Comparison of ENCODE assay signal across 14 cellular contexts in the genomic region with DNA sequence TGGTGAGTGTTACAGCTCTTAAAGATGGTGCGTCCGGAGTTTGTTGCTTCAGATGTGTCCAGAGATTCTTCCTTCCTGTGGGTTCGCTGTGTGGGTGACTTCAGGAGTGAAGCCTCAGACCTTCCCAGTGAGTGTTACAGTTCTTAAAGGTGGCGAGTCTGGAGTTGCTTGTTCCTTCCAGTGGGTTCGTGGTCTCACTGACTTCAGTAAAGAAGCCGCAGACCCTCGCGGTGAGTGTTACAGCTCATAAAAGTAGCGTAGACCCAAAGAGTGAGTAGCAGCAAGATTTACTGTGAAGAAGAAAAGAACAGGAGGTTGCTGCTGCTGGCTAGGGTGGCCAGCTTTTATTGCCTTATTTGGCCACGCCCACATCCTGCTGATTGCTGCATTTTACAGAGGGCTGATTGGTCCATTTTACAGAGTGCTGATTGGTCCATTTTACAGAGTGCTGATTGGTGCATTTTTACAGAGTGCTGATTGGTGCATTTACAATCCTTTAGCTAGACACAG. TPM values are rescaled to one million over a fixed set of nuclear protein-coding genes. Genes with fewer than 3 reads are reported as not detected.
DNase-seq lines count a peak whose midpoint lies in the region; ATAC-seq, FAIRE-seq and TF ChIP-seq lines count a peak whose summit lies in the region.
"Had no signal": no experiment of that assay in that cellular context is flagged by ENCODE, and none has a peak within 500 bp of the region (broad histone marks: within the 10 kb centered on the region; RNA-seq: fewer than 3 reads in every experiment).

No MANE protein-coding gene starts in this region.

- BruUV-seq in HepG2 (replicated peaks; lab: Mats Ljungman, UMichigan) = no TSS peak

- peaks cover 16% of the 10 kb centered on the region for H3K4me1 Mint-ChIP-seq in activated T-cell treated with anti-CD3 and anti-CD28 coated beads, Interleukin-2, amount 50 U/mL, for 24 hours (ENCODE audit: low read depth)
- H3K4me1 Mint-ChIP-seq in naive thymus-derived CD4-positive, alpha-beta T cell = peaks cover 7 to 20% (median 12%) of the 10 kb centered on the region in 7 donors

- peaks cover 13% of the 10 kb centered on the region for H3K4me1 ChIP-seq in HepG2 (ENCODE audit: insufficient read depth, low read length)
- H3K4me1 ChIP-seq in right lobe of liver = no peaks in the 10 kb centered on the region
- no peaks in the 10 kb centered on the region for H3K4me1 ChIP-seq in naive thymus-derived CD4-positive, alpha-beta T cell (ENCODE audit: control insufficient read depth in 2 of 2, insufficient read depth in 2 of 2, low read length in 2 of 2)
- H3K4me1 ChIP-seq in transverse colon = no peaks in the 10 kb centered on the region
- no peaks in the 10 kb centered on the region for H3K4me1 ChIP-seq in mesendoderm (ENCODE audit: control insufficient read depth, low read depth, low read length)

- H3K56ac ChIP-seq in mesendoderm (ENCODE audit: low read length) = no peak overlapping the region

- H2BK5ac ChIP-seq in mesendoderm (ENCODE audit: low read length) = no peak overlapping the region

- POLR2A ChIA-PET in HepG2 (lab: Yijun Ruan, JAX) = no interaction called here
- POLR2A ChIA-PET in naive thymus-derived CD4-positive, alpha-beta T cell (lab: Charles Lee) = no interaction called here

- H2BK120ac ChIP-seq in mesendoderm (ENCODE audit: low read depth, low read length) = no peak overlapping the region

- H3K36me3 ChIP-seq in HepG2 (replicated peaks in 1 of 2; ENCODE audit: control insufficient read depth in 1 of 2, insufficient read depth in 2 of 2, low read length in 2 of 2) = no peaks in the 10 kb centered on the region
- H3K36me3 ChIP-seq in right lobe of liver = no peaks in the 10 kb centered on the region
- H3K36me3 ChIP-seq in naive thymus-derived CD4-positive, alpha-beta T cell (ENCODE audit: control insufficient read depth in 2 of 3, insufficient read depth in 3 of 3, low read length in 3 of 3) = no peaks in the 10 kb centered on the region
- no peaks in the 10 kb centered on the region for H3K36me3 ChIP-seq in transverse colon
- no peaks in the 10 kb centered on the region for H3K36me3 ChIP-seq in mesendoderm (ENCODE audit: control insufficient read depth, insufficient read depth, low read length)
- H3K36me3 ChIP-seq: heart right ventricle had no signal

- H3K79me1 ChIP-seq in mesendoderm (ENCODE audit: low read length) = no peaks in the 10 kb centered on the region

- H3K9ac ChIP-seq in HepG2 (ENCODE audit: insufficient read depth, low read depth, low read length) = no peak overlapping the region
- H3K9ac ChIP-seq in mesendoderm (ENCODE audit: low read length) = no peak overlapping the region

- H3K4me2 ChIP-seq in HepG2 (ENCODE audit: low read depth, low read length) (no peak overlapping the region), mesendoderm (ENCODE audit: low read length) (no peak overlapping the region)

- intact Hi-C loops in HepG2 (cut with micrococcal nuclease; ENCODE audit: unreplicated experiment) = no loop called here
- intact Hi-C loops in right lobe of liver (cut with DNase I) = no loop called here
- intact Hi-C loops in naive thymus-derived CD4-positive, alpha-beta T cell (cut with micrococcal nuclease) = no loop called here
- intact Hi-C loops in transverse colon (cut with DNase I; ENCODE audit: low total_unique reads) = no loop called here

- no peak for ATAC-seq in HepG2
- ATAC-seq in right lobe of liver = no peak
- peak; percentile 62 for ATAC-seq in naive thymus-derived CD4-positive, alpha-beta T cell
- ATAC-seq: heart right ventricle had no signal

- TF ChIP-seq EP300 in HepG2 (IDR thresholded peaks at IDR 0.05; ENCODE audit: low read depth in 2 of 2, low read length in 2 of 2) (no peak), HepG2 (CRISPR knock-in tag; IDR thresholded peaks at IDR 0.05; ENCODE audit: borderline replicate concordance) (no peak), transverse colon (IDR thresholded peaks at IDR 0.05; ENCODE audit: low read depth) (no peak)

- no peak overlapping the region for H3K4ac ChIP-seq in mesendoderm (ENCODE audit: low read depth, low read length)

- H2AFZ ChIP-seq in HepG2 (ENCODE audit: low read length) = no peak overlapping the region

- no peak overlapping the region for H2AK5ac ChIP-seq in mesendoderm (ENCODE audit: low read length)

- H3K27me3 Mint-ChIP-seq in activated T-cell treated with anti-CD3 and anti-CD28 coated beads, Interleukin-2, amount 50 U/mL, for 24 hours = no peaks in the 10 kb centered on the region
- peaks cover 0 to 7% (median 0%) of the 10 kb centered on the region in 5 donors for H3K27me3 Mint-ChIP-seq in naive thymus-derived CD4-positive, alpha-beta T cell

- no peak overlapping the region for H3K27ac ChIP-seq in HepG2 (ENCODE audit: extremely low read length, insufficient read depth, low read length)
- no peak overlapping the region for H3K27ac ChIP-seq in right lobe of liver
- H3K27ac ChIP-seq in naive thymus-derived CD4-positive, alpha-beta T cell (ENCODE audit: low read depth, low read length) = no peak overlapping the region
- H3K27ac ChIP-seq in transverse colon = no peak overlapping the region
- H3K27ac ChIP-seq in mesendoderm (ENCODE audit: low read depth, low read length) = no peak overlapping the region

- H3K9me3 ChIP-seq in HepG2 (ENCODE audit: low read length) (no peaks in the 10 kb centered on the region), right lobe of liver (no peaks in the 10 kb centered on the region), transverse colon (no peaks in the 10 kb centered on the region)
- no peaks in the 10 kb centered on the region for H3K9me3 ChIP-seq in naive thymus-derived CD4-positive, alpha-beta T cell (ENCODE audit: control insufficient read depth in 2 of 3, low read length in 3 of 3)

- CTCF ChIA-PET in HepG2 (lab: Yijun Ruan, JAX; ENCODE audit: low intra/inter-chr PET ratio, low total read pairs) = no interaction called here
- CTCF ChIA-PET in naive thymus-derived CD4-positive, alpha-beta T cell (lab: Charles Lee) = no interaction called here

- H3K27ac Mint-ChIP-seq in activated T-cell treated with anti-CD3 and anti-CD28 coated beads, Interleukin-2, amount 50 U/mL, for 24 hours = peak overlapping the region; percentile 57
- peak overlapping the region in 7 of 9 donors; percentile 12 to 77 (median 22) for H3K27ac Mint-ChIP-seq in naive thymus-derived CD4-positive, alpha-beta T cell
- H3K27ac Mint-ChIP-seq: endodermal cell, memory B cell had no signal

- H4K5ac ChIP-seq in mesendoderm (ENCODE audit: low read length) = no peak overlapping the region

- TF ChIP-seq CTCF in HepG2 (CRISPR knock-in tag; IDR thresholded peaks at IDR 0.05) (no peak), right lobe of liver (IDR thresholded peaks at IDR 0.05) (no peak), transverse colon (IDR thresholded peaks at IDR 0.05) (no peak)

- H2BK15ac ChIP-seq in mesendoderm (replicated peaks; ENCODE audit: low read depth) = no peak overlapping the region

- DNase-seq in HepG2 (ENCODE audit: low spot score) = no peak
- no peak for DNase-seq in right lobe of liver
- peak; percentile 47 for DNase-seq in activated T-cell treated with anti-CD3 and anti-CD28 coated beads, Interleukin-2, amount 50 U/mL, for 24 hours
- peak in 7 of 9 donors; percentile 30 to 57 (median 42) for DNase-seq in naive thymus-derived CD4-positive, alpha-beta T cell
- DNase-seq in SKM-1 (lab: John Stamatoyannopoulos, UW; ENCODE audit: unreplicated experiment) = no peak
- DNase-seq in transverse colon = no peak
- DNase-seq in mesendoderm = no peak
- DNase-seq in effector CD4-positive, alpha-beta T cell = no peak
- DNase-seq: ACHN, endodermal cell, heart right ventricle, NCI-H2107 had no signal

- no peak overlapping the region for H3K18ac ChIP-seq in mesendoderm (ENCODE audit: low read length)

- no peak for TF ChIP-seq RAD21 in HepG2 (CRISPR knock-in tag; IDR thresholded peaks at IDR 0.05)

- H4K20me1 ChIP-seq in HepG2 (ENCODE audit: insufficient read depth, low read length) = no peaks in the 10 kb centered on the region

- H3K23ac ChIP-seq in mesendoderm (ENCODE audit: low read length) = no peak overlapping the region

- H3K79me2 ChIP-seq in HepG2 (ENCODE audit: insufficient read depth, low read length) (no peaks in the 10 kb centered on the region), mesendoderm (ENCODE audit: control insufficient read depth, insufficient read depth, low read length) (no peaks in the 10 kb centered on the region)

- H3K4me3 ChIP-seq in HepG2 (replicated peaks in 1 of 3; ENCODE audit: insufficient read depth in 1 of 3, low read depth in 2 of 3, low read length in 3 of 3) = no peak overlapping the region
- H3K4me3 ChIP-seq in right lobe of liver = no peak overlapping the region
- peak overlapping the region; percentile 22 for H3K4me3 ChIP-seq in naive thymus-derived CD4-positive, alpha-beta T cell (ENCODE audit: low read length)
- H3K4me3 ChIP-seq in transverse colon = no peak overlapping the region
- H3K4me3 ChIP-seq in mesendoderm (ENCODE audit: low read length) = no peak overlapping the region
- H3K4me3 ChIP-seq: heart right ventricle had no signal

- H4K8ac ChIP-seq in mesendoderm (ENCODE audit: low read depth, low read length) = no peak overlapping the region

- H3K9me3 Mint-ChIP-seq in activated T-cell treated with anti-CD3 and anti-CD28 coated beads, Interleukin-2, amount 50 U/mL, for 24 hours = peaks cover 7% of the 10 kb centered on the region
- H3K9me3 Mint-ChIP-seq in naive thymus-derived CD4-positive, alpha-beta T cell = peaks cover 0 to 12% (median 0%) of the 10 kb centered on the region in 11 donors
- H3K9me3 Mint-ChIP-seq: endodermal cell, memory B cell had no signal

- no peak for FAIRE-seq in HepG2 (lab: Jason Lieb, UNC)
- FAIRE-seq: HTR-8/SVneo had no signal

- in situ Hi-C loops in HepG2 (cut with HindIII; ENCODE audit: extremely low pct_ligation_motif_present, low pct_unique_long_range_greater_than_20kb) = no loop called here
- in situ Hi-C loops in transverse colon (cut with MboI; ENCODE audit: low pct_ligation_motif_present in 1 of 4, low pct_unique_long_range_greater_than_20kb in 1 of 4, low sequenced_read_pairs in 3 of 4) = no loop called here

- H3K36me3 Mint-ChIP-seq in activated T-cell treated with anti-CD3 and anti-CD28 coated beads, Interleukin-2, amount 50 U/mL, for 24 hours (ENCODE audit: low read depth) = no peaks in the 10 kb centered on the region
- peaks cover 0 to 3% (median 0%) of the 10 kb centered on the region in 5 donors for H3K36me3 Mint-ChIP-seq in naive thymus-derived CD4-positive, alpha-beta T cell
- H3K36me3 Mint-ChIP-seq: memory B cell had no signal

- peak overlapping the region; percentile 54 for H3K4me3 Mint-ChIP-seq in activated T-cell treated with anti-CD3 and anti-CD28 coated beads, Interleukin-2, amount 50 U/mL, for 24 hours
- H3K4me3 Mint-ChIP-seq in naive thymus-derived CD4-positive, alpha-beta T cell = peak overlapping the region; percentile 28 to 84 (median 76)
- H3K4me3 Mint-ChIP-seq: endodermal cell, memory B cell had no signal

- TF ChIP-seq POLR2A in HepG2 (IDR thresholded peaks at IDR 0.05; ENCODE audit: insufficient read depth in 1 of 2, low read depth in 2 of 2, low read length in 2 of 2) (no peak), right lobe of liver (IDR thresholded peaks at IDR 0.05) (no peak), transverse colon (IDR thresholded peaks at IDR 0.05) (no peak)

- 81% methylated on average over 10 of the region's 10 CpGs for WGBS in HepG2 (ENCODE audit: low lambda C conversion rate)
- 65% methylated on average over 9 of the region's 10 CpGs for WGBS in right lobe of liver (ENCODE audit: insufficient coverage, low coverage, low lambda C conversion rate, missing lambda C conversion rate)
- WGBS in transverse colon (ENCODE audit: low coverage in 1 of 2), 2 donors = 67 to 70% methylated on average over 3 to 10 of the region's 10 CpGs
- WGBS in mesendoderm (ENCODE audit: extremely low coverage, insufficient coverage, low lambda C conversion rate) = no CpG with 5 or more reads among the region's 10 CpGs

- peaks cover 0 to 6% of the 10 kb centered on the region in 2 experiments; a peak in 1 of 5 replicates for H3K27me3 ChIP-seq in HepG2 (ENCODE audit: control insufficient read depth in 1 of 2, insufficient read depth in 2 of 2, low read length in 2 of 2)
- no peaks in the 10 kb centered on the region for H3K27me3 ChIP-seq in right lobe of liver
- no peaks in the 10 kb centered on the region for H3K27me3 ChIP-seq in naive thymus-derived CD4-positive, alpha-beta T cell (ENCODE audit: control insufficient read depth in 2 of 2, insufficient read depth in 2 of 2, low read length in 2 of 2)
- H3K27me3 ChIP-seq in transverse colon = no peaks in the 10 kb centered on the region
- no peaks in the 10 kb centered on the region for H3K27me3 ChIP-seq in mesendoderm (ENCODE audit: insufficient read depth, low read length, poor library complexity)

RNA-seq across cellular contexts. Expression of a gene that starts 34.0 kb away (rescaled TPM):
- 139 and 299 TPM in 2 replicates for total RNA-seq in HepG2 (2016; rRNA removed; fragmentation: Illumina TruSeq; extraction: Trizol)
- total RNA-seq in HepG2 (2016; cell fraction: cytosol; rRNA removed; fragmentation: Illumina TruSeq; extraction: Trizol; ENCODE audit: low read depth) = 7.6 and 9.0 TPM in 2 replicates
- 109 and 295 TPM in 2 replicates for total RNA-seq in HepG2 (2016; cell fraction: insoluble cytoplasmic fraction; rRNA removed; fragmentation: Illumina TruSeq; extraction: Trizol)
- total RNA-seq in HepG2 (2016; cell fraction: membrane; rRNA removed; fragmentation: Illumina TruSeq; extraction: Trizol) = 27.1 and 31.5 TPM in 2 replicates
- 441 and 497 TPM in 2 replicates for total RNA-seq in HepG2 (2016; cell fraction: nucleus; rRNA removed; fragmentation: Illumina TruSeq; extraction: Trizol)
- 123 and 127 TPM in 2 replicates for polyA plus RNA-seq in HepG2 (2011; rRNA removed)
- polyA plus RNA-seq in HepG2 (2011; cell fraction: cytosol; rRNA removed) = 37.4 and 38.8 TPM in 2 replicates
- 594 and 623 TPM in 2 replicates for polyA plus RNA-seq in HepG2 (2011; cell fraction: nucleus; rRNA removed)
- 212 and 223 TPM in 2 replicates for polyA plus RNA-seq in HepG2 (2012)
- polyA plus RNA-seq in HepG2 (2016; cell fraction: cytosol; fragmentation: Illumina TruSeq; extraction: Trizol; ENCODE audit: low read depth) = 3.3 and 4.0 TPM in 2 replicates
- polyA plus RNA-seq in HepG2 (2016; cell fraction: insoluble cytoplasmic fraction; fragmentation: Illumina TruSeq; extraction: Trizol; ENCODE audit: low read depth) = 55.3 and 74.4 TPM in 2 replicates
- 9.0 and 11.0 TPM in 2 replicates for polyA plus RNA-seq in HepG2 (2016; cell fraction: membrane; fragmentation: Illumina TruSeq; extraction: Trizol; ENCODE audit: low read depth)
- 381 and 401 TPM in 2 replicates for polyA plus RNA-seq in HepG2 (2016; cell fraction: nucleus; fragmentation: Illumina TruSeq; extraction: Trizol; ENCODE audit: insufficient read depth, low read depth)
- 53.9 and 245 TPM in 2 replicates for polyA minus RNA-seq in HepG2 (2011; rRNA and poly(A)+ RNA removed; ENCODE audit: low replicate concordance)
- 129 and 133 TPM in 2 replicates for polyA minus RNA-seq in HepG2 (2011; cell fraction: cytosol; rRNA and poly(A)+ RNA removed)
- polyA minus RNA-seq in HepG2 (2011; cell fraction: nucleus; rRNA and poly(A)+ RNA removed) = 957 and 1,039 TPM in 2 replicates
- 100 to 1,000 TPM; 107 to 315 (median 227) TPM for total RNA-seq in right lobe of liver
- 100 to 1,000 TPM; 167 to 207 (median 204) TPM for total RNA-seq in naive thymus-derived CD4-positive, alpha-beta T cell
- 100 to 1,000 TPM in 1 of 2 donors, 10 to 100 TPM in 1; 43.3 to 120 TPM for polyA plus RNA-seq in naive thymus-derived CD4-positive, alpha-beta T cell
- total RNA-seq in transverse colon = 100 to 1,000 TPM; 269 to 301 (median 285) TPM
- 66.2 TPM for polyA plus RNA-seq in mesendoderm (2013, experiment 1 of 2)
- polyA plus RNA-seq in mesendoderm (2013, experiment 2 of 2) = 65.5 TPM

Comparison
In these comparisons a context has a peak if more than half of its experiments do, and no peak if none do; other contexts are left out.
1. DNase-seq: peak in activated T-cell treated with anti-CD3 and anti-CD28 coated beads, Interleukin-2, amount 50 U/mL, for 24 hours (single experiment) and naive thymus-derived CD4-positive, alpha-beta T cell (7 of 9); none in HepG2 (single experiment), right lobe of liver (0 of 3), SKM-1 (single experiment), transverse colon (single experiment), mesendoderm (single experiment) and effector CD4-positive, alpha-beta T cell (single experiment).